24 cellular contexts compared by ENCODE assay signal in genomic region chr7:157809863-157810851, GRCh38.
"Had no signal": no experiment of that assay in that cellular context is flagged by ENCODE, and none has a peak within 500 bp of the region (broad histone marks: within the 10 kb centered on the region; RNA-seq: fewer than 3 reads in every experiment).

No MANE protein-coding gene starts in this region.

- ATAC-seq: activated CD4-positive, CD25-positive, alpha-beta regulatory T cell treated with anti-CD3 and anti-CD28 coated beads, Interleukin-2, amount 50 U/mL, for 24 hours; activated CD8-positive, alpha-beta T cell treated with anti-CD3 and anti-CD28 coated beads, Interleukin-2, amount 10 ng/mL, durations not matched to agents 7 days and 5 days had no signal

- H3K36me3 ChIP-seq: cardiac muscle cell, Peyer's patch had no signal

- H3K27ac ChIP-seq: cardiac muscle cell, Peyer's patch, RWPE1 had no signal

- H3K27me3 ChIP-seq: cardiac muscle cell, Peyer's patch had no signal

- H3K9me3 ChIP-seq: Peyer's patch had no signal

- FAIRE-seq: astrocyte had no signal

- H3K4me3 ChIP-seq: cardiac muscle cell, Peyer's patch had no signal

- H3K4me1 ChIP-seq: Peyer's patch had no signal

- DNase-seq: activated CD4-positive, alpha-beta T cell treated with anti-CD3 and anti-CD28 coated beads for 4 hours; activated CD4-positive, alpha-beta T cell treated with anti-CD3 and anti-CD28 coated beads, Interleukin-2, amount 50 U/mL, for 4 hours; activated CD8-positive, alpha-beta memory T cell treated with anti-CD3 and anti-CD28 coated beads, Interleukin-2, amount 50 U/mL, for 48 hours; activated CD8-positive, alpha-beta T cell treated with anti-CD3 and anti-CD28 coated beads, Interleukin-2, amount 10 ng/mL, durations not matched to agents 7 days and 5 days; activated effector memory CD4-positive, alpha-beta T cell treated with Interleukin-2 at 50 U/mL for 16 hours; activated naive CD4-positive, alpha-beta T cell treated with Interleukin-2 at 50 U/mL for 16 hours; activated T-cell treated with anti-CD3 and anti-CD28 coated beads, Interleukin-2, amount 50 U/mL, for 1 hour; amygdala; Karpas-422; MM.1S; NCI-H1105 treated with DMSO at 0.1 percent for 48 hours; NCI-H1436 treated with DMSO at 0.1 percent for 48 hours; NCI-H187; NCI-H2081; NCI-H510A treated with DMSO at 0.1 percent for 48 hours; NCI-H69; NK-92 treated with Interleukin-12 subunit alpha and Interleukin-12 subunit beta, amount 100 ng/mL, for 24 hours; OCI-M1; Peyer's patch; SHP77 treated with DMSO at 0.1 percent for 48 hours had no signal
